ENCODE assay signal across 8 cellular contexts in the genomic region with DNA sequence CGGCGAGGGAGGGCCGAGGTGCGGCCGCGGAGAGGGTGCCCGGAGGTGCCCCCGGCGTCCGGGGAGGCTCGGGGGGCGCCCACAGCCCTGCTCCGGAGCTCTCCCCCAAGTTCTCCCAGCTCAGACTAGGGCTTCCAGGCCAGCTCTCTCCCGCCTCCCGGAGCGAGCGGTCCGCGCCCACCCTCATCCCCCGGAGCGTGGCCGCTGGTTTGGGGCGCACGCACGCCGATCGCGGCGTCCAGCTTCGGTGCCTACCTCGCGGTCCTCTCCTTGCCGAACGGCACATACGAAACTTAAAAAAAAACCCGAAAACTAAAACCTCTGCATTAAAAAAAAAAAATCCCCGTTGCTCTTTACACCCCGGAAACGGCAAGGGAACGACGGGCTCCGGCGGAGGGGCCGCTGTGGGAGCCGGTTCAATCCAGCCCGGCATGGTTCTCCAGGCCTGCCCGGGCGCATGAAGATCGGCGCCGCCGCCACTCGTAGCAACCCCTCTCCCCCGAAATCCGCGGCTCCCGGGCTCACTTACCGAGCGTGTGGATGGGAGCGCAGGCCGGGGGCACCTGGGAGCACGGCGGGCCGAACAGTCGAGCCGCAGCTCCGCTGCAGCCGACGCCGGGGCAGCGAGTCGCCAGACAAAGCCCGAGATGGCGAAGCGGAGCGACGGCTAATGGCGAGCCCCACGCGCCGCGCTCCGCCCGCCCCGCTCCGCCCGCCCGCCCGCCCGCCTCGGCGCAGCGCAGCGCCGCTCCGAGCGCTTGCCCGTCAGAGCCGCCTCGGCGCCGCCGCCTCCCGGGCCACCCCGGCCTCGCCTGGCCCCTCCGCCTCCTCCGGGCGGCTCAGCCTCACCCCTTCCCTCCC. TPM values are rescaled to one million over a fixed set of nuclear protein-coding genes. Genes with fewer than 3 reads are reported as not detected.
A peak's percentile ranks its signal among the peaks of the same experiment; 100 is the strongest.
DNase-seq lines count a peak whose midpoint lies in the region; ATAC-seq and TF ChIP-seq lines count a peak whose summit lies in the region.

No MANE protein-coding gene starts in this region.

- no peak for TF ChIP-seq CTCF in AG04449 (IDR thresholded peaks at IDR 0.05; ENCODE audit: insufficient read depth, low read length, missing control alignments)
- no peak for TF ChIP-seq CTCF in testis (IDR thresholded peaks at IDR 0.05)

- TF ChIP-seq POLR2A in testis (IDR thresholded peaks at IDR 0.05) = no peak

- CTCF ChIA-PET in AG04449 (lab: Yijun Ruan, JAX) = interaction anchor here (0.7 to 4.7 kb wide), 7 partner anchors 10 to 1205 kb away, joined by 3 to 58 read pairs (median 4); a partner anchor contains a TSS

- peak overlapping the region; percentile 96 for H3K27ac ChIP-seq in epithelial cell of prostate
- H3K27ac ChIP-seq in testis = peak overlapping the region; percentile 96 to 99

- H3K4me1 ChIP-seq in mucosa of stomach (ENCODE audit: control insufficient read depth, insufficient read depth, low read length) = peaks cover 32% of the 10 kb centered on the region
- H3K4me1 ChIP-seq in testis = peaks cover 31% of the 10 kb centered on the region

- DNase-seq in AG04449 (ENCODE audit: low read depth, low spot score) (no peak), NCI-H226 (peak; percentile 34), epithelial cell of prostate (ENCODE audit: low read depth, low spot score) (no peak), testis (peak; percentile 45), NCI-H187 treated with DMSO at 0.1 percent for 48 hours (lab: John Stamatoyannopoulos, UW) (no peak)
- peak; percentile 81 for DNase-seq in activated CD8-positive, alpha-beta memory T cell treated with anti-CD3 and anti-CD28 coated beads, Interleukin-2, amount 50 U/mL, for 48 hours

- WGBS in testis, 2 donors = 0 to 1% methylated on average over 51 to 105 of the region's 109 CpGs

- ATAC-seq in GM19025 (IDR thresholded peaks at IDR 0.05; ENCODE audit: low read depth, unreplicated experiment) = peak; percentile 7

- peak overlapping the region; percentile 77 for H3K9ac ChIP-seq in mucosa of stomach (ENCODE audit: low read length)

- POLR2A ChIA-PET in AG04449 (lab: Yijun Ruan, JAX) = interaction anchor here (0.7 to 3.4 kb wide), 11 partner anchors 10 to 154 kb away, joined by 3 to 18 read pairs (median 4); a partner anchor contains a TSS

- H3K4me3 ChIP-seq in AG04449 (ENCODE audit: low read depth, low read length) (peak overlapping the region; percentile 82), mucosa of stomach (ENCODE audit: low read length) (peak overlapping the region; percentile 68), testis (peak overlapping the region; percentile 78 to 93)

- no peaks in the 10 kb centered on the region for H3K9me3 ChIP-seq in mucosa of stomach (ENCODE audit: control insufficient read depth, low read length)
- no peaks in the 10 kb centered on the region for H3K9me3 ChIP-seq in testis

- intact Hi-C loops in testis (cut with DNase I; ENCODE audit: low total_unique reads) = loop anchor here (5.0 kb wide), 1 partner anchor 102 kb away; a partner anchor contains a TSS

- H3K27me3 ChIP-seq in mucosa of stomach (ENCODE audit: control insufficient read depth, insufficient read depth, low read length) = no peaks in the 10 kb centered on the region
- H3K27me3 ChIP-seq in testis = no peaks in the 10 kb centered on the region

- H3K36me3 ChIP-seq in mucosa of stomach (ENCODE audit: control insufficient read depth, insufficient read depth, low read length) = peaks cover 7% of the 10 kb centered on the region
- H3K36me3 ChIP-seq in testis (ENCODE audit: low read depth, missing control alignments) = no peaks in the 10 kb centered on the region

RNA-seq across cellular contexts. Expression of a gene that starts 1.0 kb away (rescaled TPM):
- 10 to 100 TPM; 69.6 to 78.7 TPM for total RNA-seq in testis
- polyA plus RNA-seq in testis (ENCODE audit: insufficient read depth, low read depth, low replicate concordance) = 54.2 TPM

RNA-seq across cellular contexts. Expression of a gene that starts 20.8 kb away (rescaled TPM):
- total RNA-seq in testis = 100 to 1,000 TPM; 100 to 101 TPM
- polyA plus RNA-seq in testis (ENCODE audit: insufficient read depth, low read depth, low replicate concordance) = 76.5 TPM

RNA-seq across cellular contexts. Expression of a gene that starts 33.7 kb away (rescaled TPM):
- total RNA-seq in testis = 10 to 100 TPM; 60.0 to 63.1 TPM
- polyA plus RNA-seq in testis (ENCODE audit: insufficient read depth, low read depth, low replicate concordance) = 76.7 TPM

RNA-seq across cellular contexts. Expression of a gene that starts 47.5 kb away (rescaled TPM):
- total RNA-seq in testis = under 1 TPM; 0.37 to 0.71 TPM
- 0.12 TPM for polyA plus RNA-seq in testis (ENCODE audit: insufficient read depth, low read depth, low replicate concordance)

RNA-seq across cellular contexts. Expression of a gene that starts 49.9 kb away (rescaled TPM):
- 1 to 10 TPM; 2.5 to 5.7 TPM for total RNA-seq in testis
- 0.86 TPM for polyA plus RNA-seq in testis (ENCODE audit: insufficient read depth, low read depth, low replicate concordance)

Comparison
In these comparisons a context has a peak if more than half of its experiments do, and no peak if none do; other contexts are left out.
1. DNase-seq: peak in NCI-H226 (single experiment), activated CD8-positive, alpha-beta memory T cell treated with anti-CD3 and anti-CD28 coated beads, Interleukin-2, amount 50 U/mL, for 48 hours (single experiment) and testis (single experiment); none in AG04449 (single experiment), epithelial cell of prostate (single experiment) and NCI-H187 treated with DMSO at 0.1 percent for 48 hours (single experiment).
2. Peak in every context shown above with its lines, with median percentiles within 50 percentile points of each other: H3K4me3 ChIP-seq.